Comparison of ENCODE assay signal across 24 cellular contexts in genomic region chr1:151290709-151291303, GRCh38. TPM values are rescaled to one million over a fixed set of nuclear protein-coding genes. Genes with fewer than 3 reads are reported as not detected.
DNase-seq lines count a peak whose midpoint lies in the region; ATAC-seq, FAIRE-seq and TF ChIP-seq lines count a peak whose summit lies in the region.
"Had no signal": no experiment of that assay in that cellular context is flagged by ENCODE, and none has a peak within 500 bp of the region (broad histone marks: within the 10 kb centered on the region; RNA-seq: fewer than 3 reads in every experiment).

No MANE protein-coding gene starts in this region.

- DNase-seq in GM06990 (ENCODE audit: extremely low read depth, insufficient read length) (peak; percentile 24), endothelial cell of umbilical vein (ENCODE audit: low read depth, low spot score) (no peak), osteoblast (ENCODE audit: insufficient read length, low spot score, missing footprints) (peak; percentile 5), T-helper 1 cell (no peak)
- DNase-seq: activated CD4-positive, alpha-beta memory T cell treated with anti-CD3 and anti-CD28 coated beads, Interleukin-2, amount 10 ng/mL, durations not matched to agents 7 days and 5 days; activated CD4-positive, CD25-positive, alpha-beta regulatory T cell; activated effector memory CD4-positive, alpha-beta T cell treated with Interleukin-2 at 50 U/mL for 16 hours; CD8-positive, alpha-beta memory T cell; effector CD8-positive, alpha-beta T cell; GDM1; heart right ventricle; naive B cell; NCI-H2081; NCI-H446; right lobe of liver; SHP77; SW 1271 had no signal

- H4K20me1 ChIP-seq in endothelial cell of umbilical vein (replicated peaks; ENCODE audit: control insufficient read depth, extremely low read depth, insufficient read depth, low read length) (no peaks in the 10 kb centered on the region), osteoblast (ENCODE audit: insufficient read depth, low read length) (peaks cover 10% of the 10 kb centered on the region)

- H3K9me3 ChIP-seq in KOPT-K1 (ENCODE audit: insufficient read depth, low read length, poor library complexity, severe bottlenecking) (no peaks in the 10 kb centered on the region), endothelial cell of umbilical vein (replicated peaks; ENCODE audit: control insufficient read depth, insufficient read depth, low read length) (no peaks in the 10 kb centered on the region), osteoblast (ENCODE audit: low read depth, low read length) (no peaks in the 10 kb centered on the region)
- H3K9me3 ChIP-seq: HAP-1, heart right ventricle, right lobe of liver, tibial nerve had no signal

- H3K9me1 ChIP-seq in endothelial cell of umbilical vein (replicated peaks; ENCODE audit: control insufficient read depth, extremely low read depth, insufficient read depth, low read length), result no peaks in the 10 kb centered on the region

- H3K9ac ChIP-seq in endothelial cell of umbilical vein (replicated peaks; ENCODE audit: extremely low read depth, insufficient read depth, low read length), result no peak overlapping the region

- CTCF ChIA-PET in endothelial cell of umbilical vein (lab: Charles Lee), result interaction anchor here (1.3 kb wide), 1 partner anchor 50 kb away, joined by 3 read pairs; no protein-coding TSS in a partner anchor

- dilution Hi-C loops in endothelial cell of umbilical vein (cut with MboI; ENCODE audit: extremely low pct_ligation_motif_present, low sequenced_read_pairs), result no loop called here

- TF ChIP-seq POLR2A in endothelial cell of umbilical vein (IDR thresholded peaks at IDR 0.05; ENCODE audit: low read depth, low read length), result no peak

- H3K27me3 ChIP-seq in GM06990 (replicated peaks; ENCODE audit: control insufficient read depth, insufficient read depth, low read length), result no peaks in the 10 kb centered on the region
- no peaks in the 10 kb centered on the region for H3K27me3 ChIP-seq in endothelial cell of umbilical vein (ENCODE audit: control insufficient read depth in 2 of 2, insufficient read depth in 2 of 2, low read length in 2 of 2)
- no peaks in the 10 kb centered on the region for H3K27me3 ChIP-seq in osteoblast (ENCODE audit: insufficient read depth, low read length)
- H3K27me3 ChIP-seq: heart right ventricle, right lobe of liver, tibial nerve had no signal

- no peak for FAIRE-seq in endothelial cell of umbilical vein (lab: Jason Lieb, UNC)

- TF ChIP-seq CTCF in GM06990 (IDR thresholded peaks at IDR 0.05; ENCODE audit: insufficient read depth, low read length, poor library complexity, severe bottlenecking) (no peak), endothelial cell of umbilical vein (IDR thresholded peaks at IDR 0.05; ENCODE audit: extremely low read depth in 1 of 2, insufficient read depth in 1 of 2, low read depth in 1 of 2, low read length in 2 of 2) (no peak), osteoblast (IDR thresholded peaks at IDR 0.05; ENCODE audit: extremely low read depth, low read depth, low read length) (no peak)

- H3K79me2 ChIP-seq in endothelial cell of umbilical vein (ENCODE audit: control insufficient read depth, insufficient read depth, low read length), result no peaks in the 10 kb centered on the region
- H3K79me2 ChIP-seq in osteoblast (ENCODE audit: insufficient read depth, low read length), result peaks cover 12% of the 10 kb centered on the region

- intact Hi-C loops in endothelial cell of umbilical vein (cut with micrococcal nuclease), result no loop called here

- no peaks in the 10 kb centered on the region for H3K4me1 ChIP-seq in endothelial cell of umbilical vein (ENCODE audit: control insufficient read depth, extremely low read depth, insufficient read depth, low read length)
- no peaks in the 10 kb centered on the region for H3K4me1 ChIP-seq in osteoblast (ENCODE audit: insufficient read depth, low read length)
- H3K4me1 ChIP-seq: right lobe of liver had no signal

- no peak for ATAC-seq in GM19395 (IDR thresholded peaks at IDR 0.05; ENCODE audit: unreplicated experiment)
- ATAC-seq in HG03460 (IDR thresholded peaks at IDR 0.05; ENCODE audit: unreplicated experiment), result no peak
- no peak for ATAC-seq in HG02970 (IDR thresholded peaks at IDR 0.05; ENCODE audit: low FRiP score, unreplicated experiment)
- ATAC-seq: left lobe of liver had no signal

- no peak overlapping the region for H3K4me3 ChIP-seq in GM06990 (replicated peaks; ENCODE audit: low read depth, low read length)
- H3K4me3 ChIP-seq in endothelial cell of umbilical vein (replicated peaks in 1 of 3; ENCODE audit: insufficient read depth in 1 of 3, low read depth in 1 of 3, low read length in 3 of 3), result no peak overlapping the region
- no peak overlapping the region for H3K4me3 ChIP-seq in osteoblast (ENCODE audit: insufficient read depth, low read length)
- H3K4me3 ChIP-seq: HAP-1, heart right ventricle, right lobe of liver, tibial nerve had no signal

- H3K27ac ChIP-seq in KOPT-K1 (ENCODE audit: low read depth, low read length, poor library complexity, severe bottlenecking), result peak overlapping the region; percentile 36
- H3K27ac ChIP-seq in endothelial cell of umbilical vein (ENCODE audit: insufficient read depth, low read depth, low read length), result no peak overlapping the region
- no peak overlapping the region for H3K27ac ChIP-seq in osteoblast (ENCODE audit: low read depth, low read length)
- H3K27ac ChIP-seq: heart right ventricle, right lobe of liver had no signal

- no TSS peak for BruUV-seq in endothelial cell of umbilical vein (replicated peaks; lab: Mats Ljungman, UMichigan)

- H3K36me3 ChIP-seq in GM06990 (ENCODE audit: control insufficient read depth, insufficient read depth, low read length) (peaks cover 65% of the 10 kb centered on the region), KOPT-K1 (ENCODE audit: insufficient read depth, low read length) (peaks cover 92% of the 10 kb centered on the region), endothelial cell of umbilical vein (ENCODE audit: control insufficient read depth in 2 of 2, extremely low read depth in 1 of 2, insufficient read depth in 2 of 2, low read length in 2 of 2) (peaks cover 11 to 77% of the 10 kb centered on the region in 2 experiments), osteoblast (ENCODE audit: insufficient read depth, low read length) (peaks cover 78% of the 10 kb centered on the region)

- no peak overlapping the region for H3K4me2 ChIP-seq in endothelial cell of umbilical vein (ENCODE audit: insufficient read depth, low read length)
- no peak overlapping the region for H3K4me2 ChIP-seq in osteoblast (ENCODE audit: insufficient read depth, low read length)

- H2AFZ ChIP-seq in endothelial cell of umbilical vein (ENCODE audit: low read depth, low read length), result no peak overlapping the region
- no peak overlapping the region for H2AFZ ChIP-seq in osteoblast (ENCODE audit: low read length)

- POLR2A ChIA-PET in endothelial cell of umbilical vein (lab: Charles Lee), result no interaction called here

TF ChIP-seq in endothelial cell of umbilical vein, 7 proteins besides CTCF, POLR2A, EP300 and RAD21 (continues in another document):
- TF ChIP-seq, protein P1, sequence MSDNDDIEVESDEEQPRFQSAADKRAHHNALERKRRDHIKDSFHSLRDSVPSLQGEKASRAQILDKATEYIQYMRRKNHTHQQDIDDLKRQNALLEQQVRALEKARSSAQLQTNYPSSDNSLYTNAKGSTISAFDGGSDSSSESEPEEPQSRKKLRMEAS (IDR thresholded peaks at IDR 0.05; ENCODE audit: insufficient read depth, insufficient read length), result no peak
- no peak for TF ChIP-seq FOS (IDR thresholded peaks at IDR 0.05; ENCODE audit: borderline replicate concordance, insufficient read depth, low read length)

RNA-seq across cellular contexts. Expression of gene ZNF687, which starts 8.7 kb away (rescaled TPM):
- total RNA-seq in endothelial cell of umbilical vein (15.5 and 17.9 TPM in 2 replicates), osteoblast (15.9 and 16.5 TPM in 2 replicates)
- polyA plus RNA-seq in endothelial cell of umbilical vein, result 20.1 and 30.9 TPM in 2 replicates
- 10.6 and 14.9 TPM in 2 replicates for polyA plus RNA-seq in endothelial cell of umbilical vein (2011; cell fraction: cytosol; rRNA removed)
- 28.8 and 31.0 TPM in 2 replicates for polyA plus RNA-seq in endothelial cell of umbilical vein (2011; cell fraction: nucleus; rRNA removed)
- 7.5 and 9.4 TPM in 2 replicates for polyA plus RNA-seq in endothelial cell of umbilical vein (2012)
- polyA minus RNA-seq in endothelial cell of umbilical vein, result 25.4 and 44.7 TPM in 2 replicates
- 35.7 TPM for polyA minus RNA-seq in endothelial cell of umbilical vein (2011; cell fraction: cytosol; rRNA and poly(A)+ RNA removed)
- 25.9 and 33.8 TPM in 2 replicates for polyA minus RNA-seq in endothelial cell of umbilical vein (2011; cell fraction: nucleus; rRNA and poly(A)+ RNA removed)

RNA-seq across cellular contexts. Expression of gene PSMD4, which starts 36.3 kb away (rescaled TPM):
- total RNA-seq in endothelial cell of umbilical vein, result 181 and 184 TPM in 2 replicates
- polyA plus RNA-seq in endothelial cell of umbilical vein, result 251 and 266 TPM in 2 replicates
- polyA plus RNA-seq in endothelial cell of umbilical vein (2011; cell fraction: cytosol; rRNA removed), result 289 and 336 TPM in 2 replicates
- 182 and 188 TPM in 2 replicates for polyA plus RNA-seq in endothelial cell of umbilical vein (2011; cell fraction: nucleus; rRNA removed)
- 176 and 257 TPM in 2 replicates for polyA plus RNA-seq in endothelial cell of umbilical vein (2012)
- 206 and 240 TPM in 2 replicates for polyA minus RNA-seq in endothelial cell of umbilical vein
- 118 TPM for polyA minus RNA-seq in endothelial cell of umbilical vein (2011; cell fraction: cytosol; rRNA and poly(A)+ RNA removed)
- polyA minus RNA-seq in endothelial cell of umbilical vein (2011; cell fraction: nucleus; rRNA and poly(A)+ RNA removed), result 45.8 and 53.8 TPM in 2 replicates
- total RNA-seq in osteoblast, result 140 and 150 TPM in 2 replicates

RNA-seq across cellular contexts. Expression of gene PI4KB, which starts 36.4 kb away (rescaled TPM):
- total RNA-seq in endothelial cell of umbilical vein (58.3 and 60.9 TPM in 2 replicates), osteoblast (43.3 and 43.8 TPM in 2 replicates)
- polyA plus RNA-seq in endothelial cell of umbilical vein, result 63.3 and 67.8 TPM in 2 replicates
- polyA plus RNA-seq in endothelial cell of umbilical vein (2011; cell fraction: cytosol; rRNA removed), result 66.0 and 68.4 TPM in 2 replicates
- polyA plus RNA-seq in endothelial cell of umbilical vein (2011; cell fraction: nucleus; rRNA removed), result 102 and 122 TPM in 2 replicates
- 34.7 and 42.7 TPM in 2 replicates for polyA plus RNA-seq in endothelial cell of umbilical vein (2012)
- polyA minus RNA-seq in endothelial cell of umbilical vein, result 119 and 150 TPM in 2 replicates
- polyA minus RNA-seq in endothelial cell of umbilical vein (2011; cell fraction: cytosol; rRNA and poly(A)+ RNA removed), result 52.6 TPM
- polyA minus RNA-seq in endothelial cell of umbilical vein (2011; cell fraction: nucleus; rRNA and poly(A)+ RNA removed), result 58.8 and 87.6 TPM in 2 replicates

RNA-seq across cellular contexts. Expression of gene RFX5, which starts 56.2 kb away (rescaled TPM):
- total RNA-seq in endothelial cell of umbilical vein, result 46.3 and 52.8 TPM in 2 replicates
- 18.9 and 23.5 TPM in 2 replicates for polyA plus RNA-seq in endothelial cell of umbilical vein
- 24.3 and 24.7 TPM in 2 replicates for polyA plus RNA-seq in endothelial cell of umbilical vein (2011; cell fraction: cytosol; rRNA removed)
- polyA plus RNA-seq in endothelial cell of umbilical vein (2011; cell fraction: nucleus; rRNA removed), result 106 and 107 TPM in 2 replicates
- 33.1 and 35.5 TPM in 2 replicates for polyA plus RNA-seq in endothelial cell of umbilical vein (2012)
- polyA minus RNA-seq in endothelial cell of umbilical vein, result 49.6 and 85.6 TPM in 2 replicates
- polyA minus RNA-seq in endothelial cell of umbilical vein (2011; cell fraction: cytosol; rRNA and poly(A)+ RNA removed), result 60.8 TPM
- 22.9 and 23.0 TPM in 2 replicates for polyA minus RNA-seq in endothelial cell of umbilical vein (2011; cell fraction: nucleus; rRNA and poly(A)+ RNA removed)
- total RNA-seq in osteoblast, result 22.4 and 24.2 TPM in 2 replicates

Comparison
In these comparisons a context has a peak if more than half of its experiments do, and no peak if none do; other contexts are left out.
1. DNase-seq: peak in GM06990 (single experiment) and osteoblast (single experiment); none in endothelial cell of umbilical vein (single experiment) and T-helper 1 cell (0 of 5).